In the genomic region with DNA sequence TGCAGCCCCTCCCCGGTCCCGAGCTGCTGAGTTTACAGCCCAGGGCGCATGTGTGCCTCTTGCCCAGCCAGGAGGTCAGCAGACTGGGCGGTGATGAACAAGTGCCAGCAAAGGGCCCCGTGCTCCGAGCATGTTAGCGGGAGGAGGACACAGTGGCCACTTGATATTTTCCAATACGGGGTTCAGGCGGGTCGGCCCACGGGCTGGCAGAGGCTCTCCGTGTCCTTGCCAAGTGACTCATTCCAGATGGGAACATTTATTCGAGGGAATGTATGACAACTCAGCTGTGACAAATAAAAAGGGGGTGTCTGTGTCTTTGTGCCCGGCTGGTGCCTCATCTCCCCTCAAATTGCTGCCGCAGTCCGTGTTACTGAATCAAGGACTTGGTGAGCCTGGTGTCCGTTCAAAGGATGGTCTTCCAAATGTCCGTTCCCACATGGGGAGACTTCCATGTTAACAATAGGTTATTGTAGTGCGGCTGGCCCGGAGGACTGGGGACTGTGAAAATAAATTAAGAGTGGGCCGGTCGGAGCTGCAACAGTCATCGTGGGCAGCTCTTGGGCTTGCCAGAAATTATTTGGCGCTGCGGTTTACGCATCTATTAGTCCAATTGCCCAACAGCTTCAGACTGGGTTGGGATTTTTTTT, we compare ENCODE assay signal across 9 cellular contexts.
DNase-seq lines count a peak whose midpoint lies in the region; ATAC-seq, FAIRE-seq and TF ChIP-seq lines count a peak whose summit lies in the region.
"Had no signal": no experiment of that assay in that cellular context is flagged by ENCODE, and none has a peak within 500 bp of the region (broad histone marks: within the 10 kb centered on the region; RNA-seq: fewer than 3 reads in every experiment).

No MANE protein-coding gene starts in this region.

- peaks cover 0 to 6% (median 4%) of the 10 kb centered on the region in 3 donors for H3K27me3 Mint-ChIP-seq in CD14-positive monocyte (ENCODE audit: low read depth in 3 of 3)
- H3K27me3 Mint-ChIP-seq in CD8-positive, alpha-beta memory T cell, result no peaks in the 10 kb centered on the region

- H3K27ac ChIP-seq in ascending aorta (peak overlapping the region; percentile 20 to 57), pancreas (no peak overlapping the region)
- H3K27ac ChIP-seq in CD8-positive, alpha-beta memory T cell (ENCODE audit: low read depth, low read length), result no peak overlapping the region

- CTCF ChIA-PET in CD8-positive, alpha-beta memory T cell (lab: Charles Lee), result no interaction called here

- no peak overlapping the region for H3K27ac Mint-ChIP-seq in CD14-positive monocyte
- H3K27ac Mint-ChIP-seq in CD8-positive, alpha-beta memory T cell, result no peak overlapping the region

- H3K9me3 ChIP-seq in ascending aorta (no peaks in the 10 kb centered on the region), pancreas (no peaks in the 10 kb centered on the region)
- no peaks in the 10 kb centered on the region for H3K9me3 ChIP-seq in CD8-positive, alpha-beta memory T cell (ENCODE audit: low read length)

- no peak for TF ChIP-seq CTCF in AG09309 (IDR thresholded peaks at IDR 0.05; ENCODE audit: control insufficient read depth, insufficient read depth, low read depth, low read length, missing control alignments)
- no peak for TF ChIP-seq CTCF in ascending aorta (IDR thresholded peaks at IDR 0.05)
- no peak for TF ChIP-seq CTCF in pancreas (IDR thresholded peaks at IDR 0.05)
- no peak for TF ChIP-seq CTCF in CD14-positive monocyte (IDR thresholded peaks at IDR 0.05)

- POLR2A ChIA-PET in CD8-positive, alpha-beta memory T cell (lab: Charles Lee), result no interaction called here

- peaks cover 8 to 14% of the 10 kb centered on the region in 2 donors for H3K4me1 ChIP-seq in ascending aorta
- H3K4me1 ChIP-seq in pancreas, result peaks cover 0 to 5% (median 4%) of the 10 kb centered on the region in 3 donors
- no peaks in the 10 kb centered on the region for H3K4me1 ChIP-seq in CD8-positive, alpha-beta memory T cell (ENCODE audit: insufficient read depth, low read length)

- WGBS in pancreas, 2 donors, result 62 to 64% methylated on average over 26 of the region's 26 CpGs

- no peaks in the 10 kb centered on the region for H3K9me3 Mint-ChIP-seq in CD14-positive monocyte
- H3K9me3 Mint-ChIP-seq in CD8-positive, alpha-beta memory T cell, result no peaks in the 10 kb centered on the region

- intact Hi-C loops in ascending aorta (cut with DNase I) (no loop called here), head of caudate nucleus (cut with DNase I) (no loop called here), pancreas (cut with DNase I) (no loop called here), CD14-positive monocyte (cut with micrococcal nuclease) (no loop called here)

- H3K4me3 Mint-ChIP-seq in CD14-positive monocyte, result no peak overlapping the region
- H3K4me3 Mint-ChIP-seq in CD8-positive, alpha-beta memory T cell, result no peak overlapping the region

- H3K4me1 Mint-ChIP-seq in CD14-positive monocyte, result peaks cover 15% of the 10 kb centered on the region
- H3K4me1 Mint-ChIP-seq in CD8-positive, alpha-beta memory T cell, result no peaks in the 10 kb centered on the region

- H3K4me3 ChIP-seq in AG09309 (ENCODE audit: control insufficient read depth, low read depth, low read length) (no peak overlapping the region), ascending aorta (peak overlapping the region in 1 of 2 donors; percentile 46), pancreas (no peak overlapping the region)
- H3K4me3 ChIP-seq in CD8-positive, alpha-beta memory T cell (ENCODE audit: low read length), result no peak overlapping the region

- DNase-seq in AG09309 (ENCODE audit: low read depth) (peak; percentile 48), ascending aorta (ENCODE audit: low spot score in 2 of 2) (peak; percentile 31 to 88), head of caudate nucleus (peak; percentile 73 to 97 (median 90)), pancreas (peak in 1 of 6 donors; percentile 53), CD14-positive monocyte (ENCODE audit: low spot score) (no peak), NCI-H226 (no peak), AML-193 (lab: John Stamatoyannopoulos, UW) (no peak)
- no peak for DNase-seq in CD8-positive, alpha-beta memory T cell
- DNase-seq: stimulated activated CD4-positive, alpha-beta T cell treated with anti-CD3 and anti-CD28 coated beads, Interleukin-15, amount 100 ng/mL, for 24 hours had no signal

- no peaks in the 10 kb centered on the region for H3K36me3 Mint-ChIP-seq in CD14-positive monocyte
- H3K36me3 Mint-ChIP-seq in CD8-positive, alpha-beta memory T cell, result no peaks in the 10 kb centered on the region

- H3K27me3 ChIP-seq in ascending aorta, result no peaks in the 10 kb centered on the region
- no peaks in the 10 kb centered on the region for H3K27me3 ChIP-seq in pancreas
- H3K27me3 ChIP-seq in CD8-positive, alpha-beta memory T cell (ENCODE audit: insufficient read depth, low read length, poor library complexity, severe bottlenecking), result no peaks in the 10 kb centered on the region

- FAIRE-seq in pancreas (lab: Jason Lieb, UNC), result no peak

- ATAC-seq in pancreas, result peak; percentile 24 to 63 (median 40)

- H3K36me3 ChIP-seq in ascending aorta (no peaks in the 10 kb centered on the region), pancreas (no peaks in the 10 kb centered on the region)
- no peaks in the 10 kb centered on the region for H3K36me3 ChIP-seq in CD8-positive, alpha-beta memory T cell (ENCODE audit: insufficient read depth, low read length)

Comparison
In these comparisons a context has a peak if more than half of its experiments do, and no peak if none do; other contexts are left out.
1. DNase-seq: peak in AG09309 (single experiment), ascending aorta (2 of 2) and head of caudate nucleus (42 of 42); none in CD14-positive monocyte (single experiment), NCI-H226 (single experiment), CD8-positive, alpha-beta memory T cell (0 of 5) and AML-193 (0 of 2).
2. H3K27ac ChIP-seq: peak in ascending aorta (2 of 2); none in pancreas (0 of 4) and CD8-positive, alpha-beta memory T cell (single experiment).